Comparison of ENCODE assay signal across 8 cellular contexts in genomic region chr1:39919545-39919944, GRCh38. TPM values are rescaled to one million over a fixed set of nuclear protein-coding genes. Genes with fewer than 3 reads are reported as not detected.
DNase-seq lines count a peak whose midpoint lies in the region; ATAC-seq and TF ChIP-seq lines count a peak whose summit lies in the region.

No MANE protein-coding gene starts in this region.

- H3K27me3 Mint-ChIP-seq in MCF 10A (ENCODE audit: insufficient read depth, unreplicated experiment) = no peaks in the 10 kb centered on the region

- intact Hi-C loops in MCF 10A (cut with micrococcal nuclease) = loop anchor here (1.0 to 5.0 kb wide), 4 partner anchors 37 to 113 kb away; no protein-coding TSS in a partner anchor

- H3K36me3 ChIP-seq in kidney epithelial cell (ENCODE audit: control insufficient read depth, insufficient read depth, low read length) = no peaks in the 10 kb centered on the region

- CTCF ChIA-PET in MCF 10A (lab: Yijun Ruan, JAX) = interaction anchor here (0.5 to 9.9 kb wide), 47 partner anchors 8 to 183 kb away, joined by 3 to 373 read pairs (median 5); partner anchors contain the start of genes MFSD2A and MYCL

- BruUV-seq in MCF 10A (replicated peaks; lab: Mats Ljungman, UMichigan) = no TSS peak

- H3K4me3 Mint-ChIP-seq in MCF 10A (ENCODE audit: unreplicated experiment) = no peak overlapping the region

- DNase-seq in CD1c-positive myeloid dendritic cell (ENCODE audit: extremely low spot score) = peak; percentile 82
- DNase-seq in NCI-H187 treated with DMSO at 0.1 percent for 48 hours (lab: John Stamatoyannopoulos, UW) = peak; percentile 37
- peak in 4 of 5 experiments; percentile 9 to 61 (median 36) for DNase-seq in T-helper 2 cell
- DNase-seq in MCF 10A (ENCODE audit: unreplicated experiment) = peak; percentile 90
- DNase-seq in kidney epithelial cell (ENCODE audit: low read depth) = no peak
- peak; percentile 27 to 39 for DNase-seq in stimulated activated CD4-positive, alpha-beta T cell treated with anti-CD3 and anti-CD28 coated beads, Interleukin-4, amount 100 ng/mL, for 48 hours (ENCODE audit: low read depth in 2 of 2)

- TF ChIP-seq CTCF in MCF 10A (IDR thresholded peaks at IDR 0.05; ENCODE audit: unreplicated experiment) (peak; percentile 78), kidney epithelial cell (IDR thresholded peaks at IDR 0.05; ENCODE audit: insufficient read depth, low read length, poor library complexity, severe bottlenecking) (peak; percentile 73)

- no peak overlapping the region for H3K27ac Mint-ChIP-seq in MCF 10A (ENCODE audit: low read depth, unreplicated experiment)

- no peaks in the 10 kb centered on the region for H3K9me3 Mint-ChIP-seq in MCF 10A (ENCODE audit: unreplicated experiment)

- no peaks in the 10 kb centered on the region for H3K36me3 Mint-ChIP-seq in MCF 10A (ENCODE audit: insufficient read depth, unreplicated experiment)

- H3K27me3 ChIP-seq in kidney epithelial cell (ENCODE audit: control insufficient read depth, insufficient read depth, low read length) = peaks cover 4% of the 10 kb centered on the region

- H3K4me1 Mint-ChIP-seq in MCF 10A (ENCODE audit: insufficient read depth, unreplicated experiment) = peaks cover 5% of the 10 kb centered on the region

- H3K4me3 ChIP-seq in kidney epithelial cell (ENCODE audit: low read depth, low read length) = no peak overlapping the region

- POLR2A ChIA-PET in MCF 10A (lab: Yijun Ruan, JAX) = interaction anchor here (0.6 to 2.1 kb wide), 13 partner anchors 10 to 121 kb away, joined by 3 to 15 read pairs (median 6); partner anchors contain the start of genes CAP1 and MFSD2A

- ATAC-seq in GM21381 (IDR thresholded peaks at IDR 0.05; ENCODE audit: unreplicated experiment) = peak; percentile 57
- ATAC-seq in GM21526 (IDR thresholded peaks at IDR 0.05; ENCODE audit: low FRiP score, unreplicated experiment) = no peak

RNA-seq across cellular contexts. Expression of gene MYCL, which starts 17.8 kb away (rescaled TPM):
- 0.63 and 1.1 TPM in 2 replicates for total RNA-seq in MCF 10A (2022)
- total RNA-seq in kidney epithelial cell = 6.5 and 8.2 TPM in 2 replicates

RNA-seq across cellular contexts. Expression of gene MFSD2A, which starts 35.4 kb away (rescaled TPM):
- total RNA-seq in MCF 10A (2022) = 49.1 and 52.9 TPM in 2 replicates
- total RNA-seq in kidney epithelial cell = 4.6 and 5.9 TPM in 2 replicates

RNA-seq across cellular contexts. Expression of gene TRIT1, which starts 36.2 kb away (rescaled TPM):
- total RNA-seq in MCF 10A (2022) (27.4 and 30.6 TPM in 2 replicates), kidney epithelial cell (16.4 and 22.2 TPM in 2 replicates)
